In genomic region chr22:42091446-42091764, GRCh38 we compare ENCODE assay signal across 8 cellular contexts. TPM values are rescaled to one million over a fixed set of nuclear protein-coding genes. Genes with fewer than 3 reads are reported as not detected.
DNase-seq lines count a peak whose midpoint lies in the region; ATAC-seq and TF ChIP-seq lines count a peak whose summit lies in the region.

No MANE protein-coding gene starts in this region.

- ATAC-seq in left ventricle myocardium superior (peak; percentile 2), sciatic nerve (no peak), HG03354 (IDR thresholded peaks at IDR 0.05; ENCODE audit: poor library complexity, severe bottlenecking, unreplicated experiment) (no peak)

- peaks cover 6% of the 10 kb centered on the region for H3K36me3 ChIP-seq in H7 (replicated peaks; ENCODE audit: control insufficient read depth, insufficient read depth, low read length)

- H3K27ac ChIP-seq in skin epidermis = peak overlapping the region in 20 of 21 experiments; percentile 69 to 98 (median 92)

- TF ChIP-seq CTCF in WI38 (IDR thresholded peaks at IDR 0.05; ENCODE audit: low read depth, low read length) = no peak

- intact Hi-C loops in left ventricle myocardium superior (cut with micrococcal nuclease) (no loop called here), sciatic nerve (cut with DNase I) (loop anchor here (10.0 kb wide), 1 partner anchor 343 kb away; the partner anchor contains the start of gene NFAM1)

- no peak for DNase-seq in H7
- no peak for DNase-seq in left ventricle myocardium superior
- DNase-seq in sciatic nerve (ENCODE audit: low spot score) = no peak
- DNase-seq in KG1 (lab: John Stamatoyannopoulos, UW) = no peak
- no peak for DNase-seq in NCI-H2171 (lab: John Stamatoyannopoulos, UW)

- no peaks in the 10 kb centered on the region for H3K27me3 ChIP-seq in H7 (ENCODE audit: control insufficient read depth, insufficient read depth, low read length)

- H3K4me3 ChIP-seq in H7 (ENCODE audit: insufficient read depth, low read depth, low read length) (peak overlapping the region; percentile 52), WI38 (ENCODE audit: low read depth, low read length) (peak overlapping the region; percentile 88), skin epidermis (peak overlapping the region; percentile 51 to 95 (median 85))

RNA-seq across cellular contexts. Expression of gene NDUFA6, which starts 0.8 kb away (rescaled TPM):
- 62.3 and 65.0 TPM in 2 replicates for total RNA-seq in H7 (2014; rRNA removed; shearing (Covaris generic))
- total RNA-seq in left ventricle myocardium superior = 316 TPM
- 31.9 TPM for total RNA-seq in sciatic nerve

RNA-seq across cellular contexts. Expression of gene SMDT1, which starts 11.9 kb away (rescaled TPM):
- total RNA-seq in H7 (2014; rRNA removed; shearing (Covaris generic)) = 5.6 and 11.4 TPM in 2 replicates
- total RNA-seq in left ventricle myocardium superior (165 TPM), sciatic nerve (53.3 TPM)

RNA-seq across cellular contexts. Expression of gene PHETA2, which starts 17.4 kb away (rescaled TPM):
- 10.3 and 11.5 TPM in 2 replicates for total RNA-seq in H7 (2014; rRNA removed; shearing (Covaris generic))
- total RNA-seq in left ventricle myocardium superior (2.7 TPM), sciatic nerve (12.8 TPM)

RNA-seq across cellular contexts. Expression of gene NAGA, which starts 20.8 kb away (rescaled TPM):
- 30.9 and 44.5 TPM in 2 replicates for total RNA-seq in H7 (2014; rRNA removed; shearing (Covaris generic))
- total RNA-seq in left ventricle myocardium superior (13.4 TPM), sciatic nerve (17.0 TPM)

RNA-seq across cellular contexts. Expression of gene CYP2D6, which starts 39.2 kb away (rescaled TPM):
- total RNA-seq in H7 (2014; rRNA removed; shearing (Covaris generic)) = 1.0 and 1.4 TPM in 2 replicates
- total RNA-seq in left ventricle myocardium superior (not detected), sciatic nerve (2.0 TPM)
